Comparison of ENCODE assay signal across 8 cellular contexts in genomic region chr20:36604952-36605308, GRCh38. TPM values are rescaled to one million over a fixed set of nuclear protein-coding genes. Genes with fewer than 3 reads are reported as not detected.
DNase-seq lines count a peak whose midpoint lies in the region; ATAC-seq and TF ChIP-seq lines count a peak whose summit lies in the region.

No MANE protein-coding gene starts in this region.

- DNase-seq in AML-193 (lab: John Stamatoyannopoulos, UW): peak; percentile 59 to 62
- peak; percentile 42 for DNase-seq in SHP77 treated with DMSO at 0.1 percent for 48 hours (lab: John Stamatoyannopoulos, UW)
- peak; percentile 41 to 89 for DNase-seq in lower leg skin (ENCODE audit: low spot score in 2 of 2)
- DNase-seq in COR-L47 (lab: John Stamatoyannopoulos, UW): no peak

- peak overlapping the region; percentile 96 to 99 (median 98) for H3K4me3 Mint-ChIP-seq in brain
- H3K4me3 Mint-ChIP-seq in stimulated activated memory B cell treated with anti-CD40 and anti-IgM and Interleukin-4, amounts not matched to agents 10 μg/mL and 1 μg/mL and 100 μg/mL, for 72 hours: peak overlapping the region; percentile 94

- H3K4me3 ChIP-seq in lower leg skin (ENCODE audit: low read depth, poor library complexity, severe bottlenecking): no peak overlapping the region

- intact Hi-C loops in lower leg skin (cut with DNase I; ENCODE audit: low total_unique reads): loop anchor here (5.0 kb wide), 1 partner anchor 53 kb away; no protein-coding TSS in a partner anchor

- no peak for TF ChIP-seq POLR2A in lower leg skin (IDR thresholded peaks at IDR 0.05)

- peaks cover 29% of the 10 kb centered on the region for H3K4me1 Mint-ChIP-seq in brain
- peaks cover 55% of the 10 kb centered on the region for H3K4me1 Mint-ChIP-seq in stimulated activated memory B cell treated with anti-CD40 and anti-IgM and Interleukin-4, amounts not matched to agents 10 μg/mL and 1 μg/mL and 100 μg/mL, for 72 hours

- ATAC-seq in GM19023 (IDR thresholded peaks at IDR 0.05; ENCODE audit: unreplicated experiment): peak; percentile 21
- ATAC-seq in HG03135 (IDR thresholded peaks at IDR 0.05; ENCODE audit: unreplicated experiment): peak; percentile 38
- ATAC-seq in stimulated activated memory B cell treated with anti-CD40 and anti-IgM and Interleukin-4, amounts not matched to agents 10 μg/mL and 1 μg/mL and 100 μg/mL, for 72 hours: peak; percentile 71

- no peaks in the 10 kb centered on the region for H3K9me3 Mint-ChIP-seq in brain
- H3K9me3 Mint-ChIP-seq in stimulated activated memory B cell treated with anti-CD40 and anti-IgM and Interleukin-4, amounts not matched to agents 10 μg/mL and 1 μg/mL and 100 μg/mL, for 72 hours: no peaks in the 10 kb centered on the region

- TF ChIP-seq CTCF in brain (conservative IDR thresholded peaks at IDR 0.05) (no peak), lower leg skin (IDR thresholded peaks at IDR 0.05) (no peak)

- peaks cover 24% of the 10 kb centered on the region for H3K36me3 Mint-ChIP-seq in brain
- H3K36me3 Mint-ChIP-seq in stimulated activated memory B cell treated with anti-CD40 and anti-IgM and Interleukin-4, amounts not matched to agents 10 μg/mL and 1 μg/mL and 100 μg/mL, for 72 hours: peaks cover 16% of the 10 kb centered on the region

- H3K27me3 Mint-ChIP-seq in brain: peaks cover 13% of the 10 kb centered on the region
- H3K27me3 Mint-ChIP-seq in stimulated activated memory B cell treated with anti-CD40 and anti-IgM and Interleukin-4, amounts not matched to agents 10 μg/mL and 1 μg/mL and 100 μg/mL, for 72 hours: no peaks in the 10 kb centered on the region

- 48 to 56% methylated on average over 14 of the region's 14 CpGs for WGBS in lower leg skin, 2 donors

- H3K27ac Mint-ChIP-seq in brain: peak overlapping the region; percentile 89 to 99 (median 97)
- H3K27ac Mint-ChIP-seq in stimulated activated memory B cell treated with anti-CD40 and anti-IgM and Interleukin-4, amounts not matched to agents 10 μg/mL and 1 μg/mL and 100 μg/mL, for 72 hours: peak overlapping the region; percentile 95

RNA-seq across cellular contexts. Expression of gene RAB5IF, which starts 0.6 kb away (rescaled TPM):
- polyA plus RNA-seq in brain (ENCODE audit: insufficient read depth, low read depth, low replicate concordance): 119 TPM
- 10 to 100 TPM; 57.3 to 75.5 (median 61.3) TPM for total RNA-seq in lower leg skin

RNA-seq across cellular contexts. Expression of gene TGIF2, which starts 31.5 kb away (rescaled TPM):
- 1.9 TPM for polyA plus RNA-seq in brain (ENCODE audit: insufficient read depth, low read depth, low replicate concordance)
- 10 to 100 TPM in 2 of 4 donors, 1 to 10 TPM in 2; 6.5 to 10.5 (median 9.5) TPM for total RNA-seq in lower leg skin

RNA-seq across cellular contexts. Expression of gene SLA2, which starts 41.1 kb away (rescaled TPM):
- polyA plus RNA-seq in brain (ENCODE audit: insufficient read depth, low read depth, low replicate concordance): 0.49 TPM
- total RNA-seq in lower leg skin: under 1 TPM in 3 of 4 donors, not detected in 1; 0.23 to 0.52 (median 0.52) TPM

Comparison
In these comparisons a context has a peak if more than half of its experiments do, and no peak if none do; other contexts are left out.
1. ATAC-seq: peak in every context shown above with its lines; median percentile 71 in stimulated activated memory B cell treated with anti-CD40 and anti-IgM and Interleukin-4, amounts not matched to agents 10 μg/mL and 1 μg/mL and 100 μg/mL, for 72 hours; 38 in HG03135; 21 in GM19023.